ENCODE assay signal across 26 cellular contexts in genomic region chr1:157509546-157510232, GRCh38. TPM values are rescaled to one million over a fixed set of nuclear protein-coding genes. Genes with fewer than 3 reads are reported as not detected.
"Had no signal": no experiment of that assay in that cellular context is flagged by ENCODE, and none has a peak within 500 bp of the region (broad histone marks: within the 10 kb centered on the region; RNA-seq: fewer than 3 reads in every experiment).

No MANE protein-coding gene starts in this region.

- H2AFZ ChIP-seq: parathyroid adenoma had no signal

- H3K4me3 Mint-ChIP-seq: activated CD4-positive, alpha-beta memory T cell treated with anti-CD3 and anti-CD28 coated beads for 36 hours; activated naive CD4-positive, alpha-beta T cell treated with anti-CD3 and anti-CD28 coated beads for 36 hours; activated naive CD8-positive, alpha-beta T cell treated with anti-CD3 and anti-CD28 coated beads, Interleukin-2, amount 10 ng/mL, durations not matched to agents 7 days and 5 days; central memory CD8-positive, alpha-beta T cell; natural killer cell treated with Interleukin-12 subunit alpha and Interleukin-12 subunit beta and Interleukin-15 and Interleukin-18, amount 100 ng/mL, for 72 hours; stimulated activated naive CD8-positive, alpha-beta T cell treated with anti-CD3 and anti-CD28 coated beads, Interleukin-15, Interleukin-2, amounts not matched to agents 100 ng/mL and 50 ng/mL, for 24 hours had no signal

- H3K4me3 ChIP-seq: breast epithelium, left ventricle myocardium inferior, thyroid gland had no signal

- H3K36me3 ChIP-seq: breast epithelium, left ventricle myocardium inferior, neutrophil, thyroid gland had no signal

- H3K27ac ChIP-seq: breast epithelium, left ventricle myocardium inferior, neutrophil, parathyroid adenoma, thyroid gland had no signal

- H3K36me3 Mint-ChIP-seq: activated CD4-positive, alpha-beta memory T cell treated with anti-CD3 and anti-CD28 coated beads for 36 hours; activated naive CD8-positive, alpha-beta T cell treated with anti-CD3 and anti-CD28 coated beads, Interleukin-2, amount 10 ng/mL, durations not matched to agents 7 days and 5 days; natural killer cell treated with Interleukin-12 subunit alpha and Interleukin-12 subunit beta and Interleukin-15 and Interleukin-18, amount 100 ng/mL, for 72 hours had no signal

- H3K79me2 ChIP-seq: parathyroid adenoma had no signal

- DNase-seq: activated CD4-positive, alpha-beta memory T cell treated with anti-CD3 and anti-CD28 coated beads for 36 hours; activated CD4-positive, alpha-beta T cell treated with anti-CD3 and anti-CD28 coated beads for 4 hours; activated CD4-positive, CD25-positive, alpha-beta regulatory T cell; activated effector memory CD4-positive, alpha-beta T cell treated with Interleukin-2 at 50 U/mL for 16 hours; activated naive CD4-positive, alpha-beta T cell treated with anti-CD3 and anti-CD28 coated beads for 36 hours; activated naive CD8-positive, alpha-beta T cell treated with anti-CD3 and anti-CD28 coated beads, Interleukin-2, amount 10 ng/mL, durations not matched to agents 7 days and 5 days; activated T-cell treated with anti-CD3 and anti-CD28 coated beads, Interleukin-2, amount 50 U/mL, for 48 hours; amniotic stem cell; effector memory CD4-positive, alpha-beta T cell; foreskin melanocyte; hypothalamus; left ventricle myocardium inferior; midbrain; right cardiac atrium; stimulated activated CD4-positive, alpha-beta T cell treated with anti-CD3 and anti-CD28 coated beads, Interleukin-4, amount 100 ng/mL, for 24 hours; substantia nigra; T1000; thyroid gland had no signal

- H3K27me3 Mint-ChIP-seq: stimulated activated naive CD8-positive, alpha-beta T cell treated with anti-CD3 and anti-CD28 coated beads, Interleukin-15, Interleukin-2, amounts not matched to agents 100 ng/mL and 50 ng/mL, for 24 hours had no signal

- H3K4me1 ChIP-seq: breast epithelium, left ventricle myocardium inferior, parathyroid adenoma, thyroid gland had no signal

- H3K27ac Mint-ChIP-seq: activated CD4-positive, alpha-beta memory T cell treated with anti-CD3 and anti-CD28 coated beads for 36 hours; activated naive CD4-positive, alpha-beta T cell treated with anti-CD3 and anti-CD28 coated beads for 36 hours; activated naive CD8-positive, alpha-beta T cell treated with anti-CD3 and anti-CD28 coated beads, Interleukin-2, amount 10 ng/mL, durations not matched to agents 7 days and 5 days; natural killer cell treated with Interleukin-12 subunit alpha and Interleukin-12 subunit beta and Interleukin-15 and Interleukin-18, amount 100 ng/mL, for 72 hours; stimulated activated naive CD8-positive, alpha-beta T cell treated with anti-CD3 and anti-CD28 coated beads, Interleukin-15, Interleukin-2, amounts not matched to agents 100 ng/mL and 50 ng/mL, for 24 hours had no signal

- H3K27me3 ChIP-seq: breast epithelium, thyroid gland had no signal

- H3K9me3 ChIP-seq: breast epithelium, left ventricle myocardium inferior, neutrophil, thyroid gland had no signal

- H3K9me3 Mint-ChIP-seq: activated CD4-positive, alpha-beta memory T cell treated with anti-CD3 and anti-CD28 coated beads for 36 hours; activated naive CD4-positive, alpha-beta T cell treated with anti-CD3 and anti-CD28 coated beads for 36 hours; activated naive CD8-positive, alpha-beta T cell treated with anti-CD3 and anti-CD28 coated beads, Interleukin-2, amount 10 ng/mL, durations not matched to agents 7 days and 5 days; central memory CD8-positive, alpha-beta T cell; natural killer cell treated with Interleukin-12 subunit alpha and Interleukin-12 subunit beta and Interleukin-15 and Interleukin-18, amount 100 ng/mL, for 72 hours; stimulated activated naive CD8-positive, alpha-beta T cell treated with anti-CD3 and anti-CD28 coated beads, Interleukin-15, Interleukin-2, amounts not matched to agents 100 ng/mL and 50 ng/mL, for 24 hours had no signal

- H3K9ac ChIP-seq: parathyroid adenoma had no signal

- ATAC-seq: natural killer cell treated with Interleukin-12 subunit alpha and Interleukin-12 subunit beta and Interleukin-15 and Interleukin-18, amount 100 ng/mL, for 72 hours; right cardiac atrium had no signal

RNA-seq across cellular contexts. Expression of gene FCRL5, which starts 42.6 kb away (rescaled TPM):
- total RNA-seq: activated CD4-positive, alpha-beta memory T cell treated with anti-CD3 and anti-CD28 coated beads for 36 hours; activated naive CD4-positive, alpha-beta T cell treated with anti-CD3 and anti-CD28 coated beads for 36 hours; dermis microvascular lymphatic vessel endothelial cell; left ventricle myocardium inferior; lung microvascular endothelial cell had no signal
